Comparison of ENCODE assay signal across 17 cellular contexts in the genomic region with DNA sequence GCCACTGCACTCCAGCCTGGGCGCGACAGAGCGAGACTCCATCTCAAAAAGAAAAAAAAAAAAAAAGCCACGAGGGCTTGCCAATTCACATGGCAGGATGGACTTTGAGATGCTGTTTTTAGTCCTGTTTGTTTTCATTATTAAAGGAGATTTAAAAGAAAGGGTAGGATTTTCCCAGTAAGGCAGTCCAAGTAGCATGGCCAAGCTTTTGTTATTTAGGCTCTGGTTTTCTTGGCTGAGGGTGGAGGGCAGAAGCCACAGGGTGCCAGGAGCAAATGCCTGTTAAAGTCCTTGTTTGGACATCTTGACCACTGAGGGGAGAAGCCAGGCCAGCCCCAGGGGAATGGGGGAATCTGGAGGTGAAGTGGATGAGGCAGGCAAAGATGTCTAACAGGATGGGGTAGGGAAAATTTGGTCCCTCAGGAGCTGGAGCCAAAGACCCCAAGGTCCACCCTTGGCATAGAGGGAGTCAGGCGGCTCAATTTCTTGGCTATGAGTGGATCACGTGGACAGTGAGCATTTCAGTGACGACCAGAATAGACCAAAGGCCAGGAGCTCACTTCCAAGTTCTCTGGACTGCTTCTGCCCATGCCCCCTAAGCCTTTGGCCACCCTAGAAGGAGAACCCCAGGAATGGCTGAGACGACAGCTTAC. TPM values are rescaled to one million over a fixed set of nuclear protein-coding genes. Genes with fewer than 3 reads are reported as not detected.
DNase-seq lines count a peak whose midpoint lies in the region; ATAC-seq and TF ChIP-seq lines count a peak whose summit lies in the region.
"Had no signal": no experiment of that assay in that cellular context is flagged by ENCODE, and none has a peak within 500 bp of the region (broad histone marks: within the 10 kb centered on the region; RNA-seq: fewer than 3 reads in every experiment).

No MANE protein-coding gene starts in this region.

- no peaks in the 10 kb centered on the region for H3K79me2 ChIP-seq in osteoblast (ENCODE audit: insufficient read depth, low read length)

- H4K20me1 ChIP-seq in osteoblast (ENCODE audit: insufficient read depth, low read length), result no peaks in the 10 kb centered on the region

- 54% methylated on average over 8 of the region's 8 CpGs for WGBS in suprapubic skin

- H3K4me2 ChIP-seq in osteoblast (ENCODE audit: insufficient read depth, low read length), result no peak overlapping the region

- no peak overlapping the region for H2AFZ ChIP-seq in osteoblast (ENCODE audit: low read length)

- TF ChIP-seq EP300 in suprapubic skin (IDR thresholded peaks at IDR 0.05), result no peak

- no peak for ATAC-seq in GM21423 (IDR thresholded peaks at IDR 0.05; ENCODE audit: unreplicated experiment)
- no peak for ATAC-seq in foreskin keratinocyte
- ATAC-seq: activated CD4-positive, alpha-beta T cell treated with anti-CD3 and anti-CD28 coated beads for 36 hours had no signal

- H3K36me3 ChIP-seq in osteoblast (ENCODE audit: insufficient read depth, low read length), result no peaks in the 10 kb centered on the region
- no peaks in the 10 kb centered on the region for H3K36me3 ChIP-seq in suprapubic skin
- H3K36me3 ChIP-seq: neutrophil had no signal

- no peak for TF ChIP-seq POLR2A in suprapubic skin (IDR thresholded peaks at IDR 0.05)

- H3K27me3 ChIP-seq in osteoblast (ENCODE audit: insufficient read depth, low read length), result peaks cover 12% of the 10 kb centered on the region
- H3K27me3 ChIP-seq in suprapubic skin, result no peaks in the 10 kb centered on the region
- H3K27me3 ChIP-seq in foreskin keratinocyte, result peaks cover 4% of the 10 kb centered on the region

- TF ChIP-seq CTCF in osteoblast (IDR thresholded peaks at IDR 0.05; ENCODE audit: extremely low read depth, low read depth, low read length), result no peak
- TF ChIP-seq CTCF in suprapubic skin (IDR thresholded peaks at IDR 0.05), result no peak
- TF ChIP-seq CTCF in foreskin keratinocyte (conservative IDR thresholded peaks at IDR 0.05), result no peak

- H3K9me3 ChIP-seq in osteoblast (ENCODE audit: low read depth, low read length) (no peaks in the 10 kb centered on the region), suprapubic skin (no peaks in the 10 kb centered on the region)
- H3K9me3 ChIP-seq: neutrophil had no signal

- H3K4me1 ChIP-seq in osteoblast (ENCODE audit: insufficient read depth, low read length) (peaks cover 11% of the 10 kb centered on the region), suprapubic skin (peaks cover 14% of the 10 kb centered on the region), foreskin keratinocyte (no peaks in the 10 kb centered on the region)

- H3K27ac ChIP-seq in osteoblast (ENCODE audit: low read depth, low read length) (no peak overlapping the region), suprapubic skin (peak overlapping the region; percentile 29), foreskin keratinocyte (no peak overlapping the region)
- H3K27ac ChIP-seq: C4-2B, neutrophil had no signal

- no peak overlapping the region for H3K4me3 ChIP-seq in osteoblast (ENCODE audit: insufficient read depth, low read length)
- no peak overlapping the region for H3K4me3 ChIP-seq in suprapubic skin

- DNase-seq in anterior cingulate cortex (lab: John Stamatoyannopoulos, UW) (peak in 36 of 58 donors; percentile 14 to 82 (median 48)), globus pallidus (ENCODE audit: low spot score) (peak; percentile 68), osteoblast (ENCODE audit: insufficient read length, low spot score, missing footprints) (peak; percentile 65), suprapubic skin (ENCODE audit: low spot score in 2 of 2) (peak; percentile 57 to 65), foreskin keratinocyte (no peak), Kasumi-1 (lab: John Stamatoyannopoulos, UW) (no peak)
- DNase-seq in stimulated activated CD4-positive, alpha-beta T cell treated with anti-CD3 and anti-CD28 coated beads, Interleukin-1b, Interleukin-23, amount 100 ng/mL, for 48 hours, result no peak
- DNase-seq: activated CD4-positive, alpha-beta T cell treated with anti-CD3 and anti-CD28 coated beads for 36 hours; activated T-cell treated with anti-CD3 and anti-CD28 coated beads, Interleukin-2, amount 50 U/mL, for 24 hours; KG1; NCI-H524 treated with DMSO at 0.1 percent for 48 hours; T-helper 1 cell had no signal

RNA-seq across cellular contexts. Expression of gene PLLP, which starts 20.8 kb away (rescaled TPM):
- total RNA-seq in osteoblast (under 0.01 TPM in 2 replicates), suprapubic skin (100 to 1,000 TPM in 3 of 4 donors, 10 to 100 TPM in 1; 34.7 to 215 (median 205) TPM), foreskin keratinocyte (20.9 and 26.8 TPM in 2 replicates)
- polyA plus RNA-seq in foreskin keratinocyte, result 26.4 and 35.0 TPM in 2 replicates

RNA-seq across cellular contexts. Expression of gene CCL22, which starts 53.3 kb away (rescaled TPM):
- total RNA-seq in osteoblast, result not detected in 2 replicates
- 10 to 100 TPM in 1 of 4 donors, 1 to 10 TPM in 3; 1.5 to 11.7 (median 3.3) TPM for total RNA-seq in suprapubic skin
- total RNA-seq in foreskin keratinocyte, result not detected in 2 replicates
- polyA plus RNA-seq in foreskin keratinocyte, result not detected in 2 replicates
- total RNA-seq: glomerular endothelial cell, kidney epithelial cell had no signal

Comparison
In these comparisons a context has a peak if more than half of its experiments do, and no peak if none do; other contexts are left out.
1. DNase-seq: peak in anterior cingulate cortex (36 of 58), globus pallidus (single experiment), osteoblast (single experiment) and suprapubic skin (2 of 2); none in foreskin keratinocyte (0 of 2), Kasumi-1 (0 of 2) and stimulated activated CD4-positive, alpha-beta T cell treated with anti-CD3 and anti-CD28 coated beads, Interleukin-1b, Interleukin-23, amount 100 ng/mL, for 48 hours (single experiment).
2. RNA of gene PLLP, which starts 20.8 kb away (total RNA-seq): 34.7 to 215 TPM in suprapubic skin and 20.9 to 26.8 TPM in foreskin keratinocyte; under 0.01 TPM in osteoblast; every median in the first group is over 10 times any median in the second.